Comparison of ENCODE assay signal across 8 cellular contexts in genomic region chr18:2958819-2959298, GRCh38. TPM values are rescaled to one million over a fixed set of nuclear protein-coding genes. Genes with fewer than 3 reads are reported as not detected.
A peak's percentile ranks its signal among the peaks of the same experiment; 100 is the strongest.
DNase-seq lines count a peak whose midpoint lies in the region; ATAC-seq, FAIRE-seq and TF ChIP-seq lines count a peak whose summit lies in the region.

No MANE protein-coding gene starts in this region.

- H3K79me2 ChIP-seq in OCI-LY7 (ENCODE audit: insufficient read depth, low read depth, low read length) (peaks cover 31% of the 10 kb centered on the region; the same call in 1 of the 2 replicates), mesendoderm (ENCODE audit: control insufficient read depth, insufficient read depth, low read length) (no peaks in the 10 kb centered on the region)

- no peak overlapping the region for H2BK120ac ChIP-seq in mesendoderm (ENCODE audit: low read depth, low read length)

- H2BK5ac ChIP-seq in mesendoderm (ENCODE audit: low read length): no peak overlapping the region

- CTCF ChIA-PET in OCI-LY7 (lab: Charles Lee; ENCODE audit: unreplicated experiment): interaction anchor here (0.6 kb wide), 1 partner anchor 102 kb away, joined by 3 read pairs; no protein-coding TSS in a partner anchor

- peaks cover 3% of the 10 kb centered on the region for H3K79me1 ChIP-seq in mesendoderm (ENCODE audit: low read length)

- no peak overlapping the region for H3K23ac ChIP-seq in mesendoderm (ENCODE audit: low read length)

- H3K27me3 ChIP-seq in heart right ventricle: no peaks in the 10 kb centered on the region
- no peaks in the 10 kb centered on the region for H3K27me3 ChIP-seq in aorta (ENCODE audit: control insufficient read depth in 1 of 2, insufficient read depth in 2 of 2, low read length in 1 of 2)
- no peaks in the 10 kb centered on the region for H3K27me3 ChIP-seq in mesendoderm (ENCODE audit: insufficient read depth, low read length, poor library complexity)

- no peak overlapping the region for H3K18ac ChIP-seq in mesendoderm (ENCODE audit: low read length)

- H2AK5ac ChIP-seq in mesendoderm (ENCODE audit: low read length): no peak overlapping the region

- H3K27ac ChIP-seq in OCI-LY7 (ENCODE audit: low read depth, low read length, poor library complexity, severe bottlenecking): peak overlapping the region; percentile 93
- peak overlapping the region in 7 of 10 donors; percentile 1 to 88 (median 33) for H3K27ac ChIP-seq in heart right ventricle
- peak overlapping the region in 1 of 2 donors; percentile 36 for H3K27ac ChIP-seq in aorta (ENCODE audit: low read depth in 1 of 2, low read length in 2 of 2)
- no peak overlapping the region for H3K27ac ChIP-seq in mesendoderm (ENCODE audit: low read depth, low read length)

- no peak overlapping the region for H3K4ac ChIP-seq in mesendoderm (ENCODE audit: low read depth, low read length)

- POLR2A ChIA-PET in OCI-LY7 (lab: Charles Lee): interaction anchor here (0.6 to 10.1 kb wide), 12 partner anchors 9 to 385 kb away, joined by 3 to 158 read pairs (median 4); no protein-coding TSS in a partner anchor

- H3K36me3 ChIP-seq in OCI-LY7 (ENCODE audit: insufficient read depth, low read length): peaks cover 36% of the 10 kb centered on the region
- H3K36me3 ChIP-seq in heart right ventricle: peaks cover 0 to 26% (median 3%) of the 10 kb centered on the region in 9 donors
- H3K36me3 ChIP-seq in aorta (ENCODE audit: control insufficient read depth in 1 of 2, insufficient read depth in 2 of 2, low read length in 1 of 2): peaks cover 0 to 6% of the 10 kb centered on the region in 2 donors
- peaks cover 2% of the 10 kb centered on the region for H3K36me3 ChIP-seq in mesendoderm (ENCODE audit: control insufficient read depth, insufficient read depth, low read length)

- H4K8ac ChIP-seq in mesendoderm (ENCODE audit: low read depth, low read length): no peak overlapping the region

- DNase-seq in GM12892 (ENCODE audit: insufficient read length) (no peak), OCI-LY7 (ENCODE audit: low spot score) (peak; percentile 41), heart right ventricle (no peak), aorta (no peak), NCI-H345 (lab: John Stamatoyannopoulos, UW) (no peak), mesendoderm (no peak), HT-29 (ENCODE audit: low spot score) (no peak)

- H3K4me2 ChIP-seq in OCI-LY7 (ENCODE audit: low read length) (peak overlapping the region; percentile 81), mesendoderm (ENCODE audit: low read length) (no peak overlapping the region)

- no peak overlapping the region for H3K56ac ChIP-seq in mesendoderm (ENCODE audit: low read length)

- H4K20me1 ChIP-seq in OCI-LY7 (ENCODE audit: insufficient read depth, low read length): no peaks in the 10 kb centered on the region

- intact Hi-C loops in OCI-LY7 (cut with micrococcal nuclease; ENCODE audit: unreplicated experiment): loop anchor here (5.0 kb wide), 1 partner anchor 628 kb away; no protein-coding TSS in a partner anchor
- intact Hi-C loops in heart right ventricle (cut with DNase I): no loop called here
- intact Hi-C loops in aorta (cut with DNase I): no loop called here

- BruUV-seq in OCI-LY7 (replicated peaks; lab: Mats Ljungman, UMichigan): no TSS peak

- TF ChIP-seq POLR2A in GM12892 (IDR thresholded peaks at IDR 0.05; ENCODE audit: low read depth, low read length): no peak

- peak; percentile 98 for FAIRE-seq in GM12892 (lab: Jason Lieb, UNC)

- H3K4me1 ChIP-seq in OCI-LY7 (ENCODE audit: insufficient read depth, low read length, poor library complexity, severe bottlenecking): peaks cover 74% of the 10 kb centered on the region
- peaks cover 5 to 64% (median 33%) of the 10 kb centered on the region in 9 donors for H3K4me1 ChIP-seq in heart right ventricle
- H3K4me1 ChIP-seq in aorta (ENCODE audit: control insufficient read depth in 1 of 2, insufficient read depth in 2 of 2, low read length in 2 of 2): peaks cover 3 to 7% of the 10 kb centered on the region in 2 donors
- H3K4me1 ChIP-seq in mesendoderm (ENCODE audit: control insufficient read depth, low read depth, low read length): no peaks in the 10 kb centered on the region

- no peak overlapping the region for H3K9ac ChIP-seq in mesendoderm (ENCODE audit: low read length)

- H2BK15ac ChIP-seq in mesendoderm (replicated peaks; ENCODE audit: low read depth): no peak overlapping the region

- TF ChIP-seq CTCF in OCI-LY7 (conservative IDR thresholded peaks at IDR 0.05; ENCODE audit: low read length) (no peak), heart right ventricle (IDR thresholded peaks at IDR 0.05) (no peak)

- H3K4me3 ChIP-seq in OCI-LY7 (ENCODE audit: low read depth, low read length, poor library complexity, severe bottlenecking): peak overlapping the region; percentile 62
- no peak overlapping the region for H3K4me3 ChIP-seq in heart right ventricle
- no peak overlapping the region for H3K4me3 ChIP-seq in aorta (ENCODE audit: low read length in 2 of 2)
- H3K4me3 ChIP-seq in mesendoderm (ENCODE audit: low read length): no peak overlapping the region

- H3K9me3 ChIP-seq in OCI-LY7 (ENCODE audit: low read length) (no peaks in the 10 kb centered on the region), heart right ventricle (no peaks in the 10 kb centered on the region), aorta (ENCODE audit: control insufficient read depth, low read length) (no peaks in the 10 kb centered on the region)

- peak overlapping the region; percentile 74; the same call in 1 of the 2 replicates for H2AFZ ChIP-seq in OCI-LY7 (ENCODE audit: low read length)

- no peaks in the 10 kb centered on the region for H3K9me2 ChIP-seq in OCI-LY7 (ENCODE audit: insufficient read depth, low read length)

- no peak overlapping the region for H4K5ac ChIP-seq in mesendoderm (ENCODE audit: low read length)

- peak; percentile 47 for ATAC-seq in GM21825 (IDR thresholded peaks at IDR 0.05; ENCODE audit: unreplicated experiment)
- ATAC-seq in heart right ventricle: peak in 6 of 8 donors; percentile 41 to 79 (median 58)
- ATAC-seq in aorta (ENCODE audit: low FRiP score): peak; percentile 65

RNA-seq across cellular contexts. Expression of gene LPIN2, which starts 54.1 kb away (rescaled TPM):
- 14.6 TPM for polyA plus RNA-seq in GM12892 (2012; ENCODE audit: missing spikeins)
- 18.7 and 20.1 TPM in 2 replicates for total RNA-seq in OCI-LY7 (2014; rRNA removed; shearing (Covaris generic))
- total RNA-seq in OCI-LY7 (2022): 16.9 and 18.9 TPM in 2 replicates
- total RNA-seq in heart right ventricle: 10 to 100 TPM in 4 of 10 donors, 1 to 10 TPM in 6; 6.8 to 15.9 (median 8.2) TPM
- polyA plus RNA-seq in heart right ventricle: 1 to 10 TPM; 1.9 to 5.0 TPM
- total RNA-seq in aorta: 10 to 100 TPM; 34.8 to 42.4 TPM
- polyA plus RNA-seq in aorta: 10 to 100 TPM in 1 of 2 donors, 1 to 10 TPM in 1; 9.1 to 16.5 TPM
- 7.8 TPM for polyA plus RNA-seq in mesendoderm (2013, experiment 1 of 2)
- polyA plus RNA-seq in mesendoderm (2013, experiment 2 of 2): 8.8 TPM
- 35.5 and 41.8 TPM in 2 replicates for total RNA-seq in HT-29 (2014; rRNA removed; shearing (Covaris generic))
